Comparison of ENCODE assay signal across 39 cellular contexts in the genomic region with DNA sequence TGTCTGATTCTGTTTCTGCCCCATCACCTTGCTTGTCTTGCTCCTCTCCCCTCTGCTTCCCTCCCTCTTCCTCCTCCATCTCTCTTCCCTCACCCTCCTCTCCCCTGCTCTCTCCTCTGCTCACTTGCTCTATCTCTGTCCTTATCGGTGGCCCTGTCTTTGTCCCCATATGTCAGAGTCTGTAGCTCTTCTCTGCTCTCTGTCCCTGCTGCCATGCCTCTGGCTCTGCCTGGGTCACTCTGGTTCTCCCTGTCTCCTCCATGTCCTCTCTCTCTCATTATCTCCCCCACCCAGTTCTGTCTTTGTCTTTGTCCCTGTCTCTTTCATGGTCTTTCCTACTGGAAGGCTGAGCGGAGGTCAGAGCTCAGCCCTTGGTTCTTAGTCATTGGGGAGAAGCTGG.
"Had no signal": no experiment of that assay in that cellular context is flagged by ENCODE, and none has a peak within 500 bp of the region (broad histone marks: within the 10 kb centered on the region; RNA-seq: fewer than 3 reads in every experiment).

No MANE protein-coding gene starts in this region.

- H3K4me1 Mint-ChIP-seq: activated naive CD4-positive, alpha-beta T cell treated with anti-CD3 and anti-CD28 coated beads, Interleukin-2, amount 10 ng/mL, durations not matched to agents 7 days and 5 days; activated naive CD4-positive, alpha-beta T cell treated with anti-CD3 and anti-CD28 coated beads, Interleukin-2, amount 50 U/mL, for 24 hours; activated naive CD8-positive, alpha-beta T cell treated with anti-CD3 and anti-CD28 coated beads for 36 hours; activated naive CD8-positive, alpha-beta T cell treated with anti-CD3 and anti-CD28 coated beads, Interleukin-2, amount 10 ng/mL, durations not matched to agents 7 days and 5 days; activated naive CD8-positive, alpha-beta T cell treated with anti-CD3 and anti-CD28 coated beads, Interleukin-2, amount 50 U/mL, for 24 hours; activated T-helper 17 cell treated with anti-CD3 and anti-CD28 coated beads, Interleukin-2, amount 50 U/mL, for 72 hours; brain; central memory CD8-positive, alpha-beta T cell had no signal

- H3K9me3 Mint-ChIP-seq: activated naive CD4-positive, alpha-beta T cell treated with anti-CD3 and anti-CD28 coated beads for 36 hours; activated naive CD4-positive, alpha-beta T cell treated with anti-CD3 and anti-CD28 coated beads, Interleukin-2, amount 10 ng/mL, durations not matched to agents 7 days and 5 days; activated naive CD4-positive, alpha-beta T cell treated with anti-CD3 and anti-CD28 coated beads, Interleukin-2, amount 50 U/mL, for 24 hours; activated naive CD4-positive, alpha-beta T cell treated with anti-CD3 and anti-CD28 coated beads, Interleukin-2, amount 50 U/mL, for 72 hours; activated naive CD8-positive, alpha-beta T cell treated with anti-CD3 and anti-CD28 coated beads for 36 hours; activated naive CD8-positive, alpha-beta T cell treated with anti-CD3 and anti-CD28 coated beads, Interleukin-2, amount 10 ng/mL, durations not matched to agents 7 days and 5 days; activated naive CD8-positive, alpha-beta T cell treated with anti-CD3 and anti-CD28 coated beads, Interleukin-2, amount 50 U/mL, for 24 hours; activated T-cell treated with anti-CD3 and anti-CD28 coated beads, Interleukin-2, amount 50 U/mL, for 24 hours; activated T-cell treated with anti-CD3 and anti-CD28 coated beads, Interleukin-2, amount 50 U/mL, for 4 hours; activated T-cell treated with anti-CD3 and anti-CD28 coated beads, Interleukin-2, amount 50 U/mL, for 72 hours; activated T-helper 1 cell treated with anti-CD3 and anti-CD28 coated beads, Interleukin-12 subunit alpha, Interleukin-12 subunit beta, Interleukin-2, Interleukin-4 antibody, amounts not matched to agents 30 ng/mL and 10 ng/mL and 1 ng/mL, durations not matched to agents 14 hours and 24 hours and 36 hours; activated T-helper 17 cell treated with anti-CD3 and anti-CD28 coated beads, Interleukin-2, amount 50 U/mL, for 72 hours; activated T-helper 2 cell treated with anti-CD3 and anti-CD28 coated beads, Interferon-gamma antibody, Interleukin-2, Interleukin-4, amounts not matched to agents 10 μg/mL and 5 μg/mL and 100 μg/mL, durations not matched to agents 14 hours and 24 hours and 36 hours; central memory CD8-positive, alpha-beta T cell had no signal

- H3K27me3 ChIP-seq: adrenal gland, ascending aorta, body of pancreas, brain microvascular endothelial cell, cardiac muscle cell had no signal

- H3K4me3 ChIP-seq: adrenal gland, ascending aorta, body of pancreas, breast epithelium, cardiac muscle cell had no signal

- H3K4me3 Mint-ChIP-seq: activated naive CD4-positive, alpha-beta T cell treated with anti-CD3 and anti-CD28 coated beads for 36 hours; activated naive CD4-positive, alpha-beta T cell treated with anti-CD3 and anti-CD28 coated beads, Interleukin-2, amount 10 ng/mL, durations not matched to agents 7 days and 5 days; activated naive CD4-positive, alpha-beta T cell treated with anti-CD3 and anti-CD28 coated beads, Interleukin-2, amount 50 U/mL, for 24 hours; activated naive CD8-positive, alpha-beta T cell; activated naive CD8-positive, alpha-beta T cell treated with anti-CD3 and anti-CD28 coated beads for 36 hours; activated naive CD8-positive, alpha-beta T cell treated with anti-CD3 and anti-CD28 coated beads, Interleukin-2, amount 10 ng/mL, durations not matched to agents 7 days and 5 days; activated naive CD8-positive, alpha-beta T cell treated with anti-CD3 and anti-CD28 coated beads, Interleukin-2, amount 50 U/mL, for 24 hours; activated T-cell treated with anti-CD3 and anti-CD28 coated beads, Interleukin-2, amount 50 U/mL, for 24 hours; activated T-cell treated with anti-CD3 and anti-CD28 coated beads, Interleukin-2, amount 50 U/mL, for 4 hours; activated T-cell treated with anti-CD3 and anti-CD28 coated beads, Interleukin-2, amount 50 U/mL, for 72 hours; activated T-helper 1 cell treated with anti-CD3 and anti-CD28 coated beads, Interleukin-12 subunit alpha, Interleukin-12 subunit beta, Interleukin-2, Interleukin-4 antibody, amounts not matched to agents 30 ng/mL and 10 ng/mL and 1 ng/mL, durations not matched to agents 14 hours and 24 hours and 36 hours; activated T-helper 17 cell treated with anti-CD3 and anti-CD28 coated beads, Interleukin-2, amount 50 U/mL, for 72 hours; brain; central memory CD8-positive, alpha-beta T cell had no signal

- DNase-seq: activated effector memory CD4-positive, alpha-beta T cell treated with anti-CD3 and anti-CD28 coated beads, Interleukin-2, amount 50 U/mL, for 16 hours; activated effector memory CD4-positive, alpha-beta T cell treated with Interleukin-2 at 50 U/mL for 16 hours; activated gamma-delta T cell; activated gamma-delta T cell treated with Interleukin-2 at 50 U/mL for 16 hours; activated naive CD4-positive, alpha-beta T cell; activated naive CD4-positive, alpha-beta T cell treated with anti-CD3 and anti-CD28 coated beads for 36 hours; activated naive CD4-positive, alpha-beta T cell treated with anti-CD3 and anti-CD28 coated beads, Interleukin-2, amount 10 ng/mL, durations not matched to agents 7 days and 5 days; activated naive CD4-positive, alpha-beta T cell treated with anti-CD3 and anti-CD28 coated beads, Interleukin-2, amount 50 U/mL, for 16 hours; activated naive CD4-positive, alpha-beta T cell treated with Interleukin-2 at 50 U/mL for 16 hours; activated naive CD8-positive, alpha-beta T cell treated with anti-CD3 and anti-CD28 coated beads for 36 hours; activated naive CD8-positive, alpha-beta T cell treated with anti-CD3 and anti-CD28 coated beads, Interleukin-2, amount 10 ng/mL, durations not matched to agents 7 days and 5 days; activated naive CD8-positive, alpha-beta T cell treated with anti-CD3 and anti-CD28 coated beads, Interleukin-2, amount 50 U/mL, for 24 hours; activated T-cell treated with anti-CD3 and anti-CD28 coated beads, Interleukin-2, amount 50 U/mL, for 1 hour; activated T-cell treated with anti-CD3 and anti-CD28 coated beads, Interleukin-2, amount 50 U/mL, for 24 hours; activated T-cell treated with anti-CD3 and anti-CD28 coated beads, Interleukin-2, amount 50 U/mL, for 4 hours; activated T-cell treated with anti-CD3 and anti-CD28 coated beads, Interleukin-2, amount 50 U/mL, for 48 hours; activated T-cell treated with anti-CD3 and anti-CD28 coated beads, Interleukin-2, amount 50 U/mL, for 72 hours; adrenal gland; amniotic stem cell; amygdala; anterior cingulate cortex; aorta; body of pancreas; brain microvascular endothelial cell; caudate nucleus; central memory CD4-positive, alpha-beta T cell; cerebellar nuclear complex had no signal

- H3K36me3 ChIP-seq: adrenal gland, ascending aorta, brain microvascular endothelial cell, breast epithelium, cardiac muscle cell had no signal

- ATAC-seq: activated naive CD4-positive, alpha-beta T cell treated with anti-CD3 and anti-CD28 coated beads, Interleukin-2, amount 50 U/mL, for 72 hours; activated naive CD8-positive, alpha-beta T cell treated with anti-CD3 and anti-CD28 coated beads, Interleukin-2, amount 50 U/mL, for 24 hours; activated T-cell treated with anti-CD3 and anti-CD28 coated beads, Interleukin-2, amount 50 U/mL, for 4 hours; activated T-cell treated with anti-CD3 and anti-CD28 coated beads, Interleukin-2, amount 50 U/mL, for 72 hours; activated T-helper 17 cell treated with anti-CD3 and anti-CD28 coated beads, Interleukin-2, amount 50 U/mL, for 72 hours; body of pancreas had no signal

- FAIRE-seq: astrocyte had no signal

- H3K36me3 Mint-ChIP-seq: activated naive CD4-positive, alpha-beta T cell treated with anti-CD3 and anti-CD28 coated beads, Interleukin-2, amount 10 ng/mL, durations not matched to agents 7 days and 5 days; activated naive CD4-positive, alpha-beta T cell treated with anti-CD3 and anti-CD28 coated beads, Interleukin-2, amount 50 U/mL, for 24 hours; activated naive CD4-positive, alpha-beta T cell treated with anti-CD3 and anti-CD28 coated beads, Interleukin-2, amount 50 U/mL, for 72 hours; activated naive CD8-positive, alpha-beta T cell; activated naive CD8-positive, alpha-beta T cell treated with anti-CD3 and anti-CD28 coated beads for 36 hours; activated naive CD8-positive, alpha-beta T cell treated with anti-CD3 and anti-CD28 coated beads, Interleukin-2, amount 10 ng/mL, durations not matched to agents 7 days and 5 days; brain had no signal

- H3K4me1 ChIP-seq: ascending aorta, body of pancreas, breast epithelium had no signal

- H3K27ac Mint-ChIP-seq: activated naive CD4-positive, alpha-beta T cell treated with anti-CD3 and anti-CD28 coated beads for 36 hours; activated naive CD4-positive, alpha-beta T cell treated with anti-CD3 and anti-CD28 coated beads, Interleukin-2, amount 10 ng/mL, durations not matched to agents 7 days and 5 days; activated naive CD4-positive, alpha-beta T cell treated with anti-CD3 and anti-CD28 coated beads, Interleukin-2, amount 50 U/mL, for 24 hours; activated naive CD4-positive, alpha-beta T cell treated with anti-CD3 and anti-CD28 coated beads, Interleukin-2, amount 50 U/mL, for 72 hours; activated naive CD8-positive, alpha-beta T cell; activated naive CD8-positive, alpha-beta T cell treated with anti-CD3 and anti-CD28 coated beads for 36 hours; activated naive CD8-positive, alpha-beta T cell treated with anti-CD3 and anti-CD28 coated beads, Interleukin-2, amount 10 ng/mL, durations not matched to agents 7 days and 5 days; activated naive CD8-positive, alpha-beta T cell treated with anti-CD3 and anti-CD28 coated beads, Interleukin-2, amount 50 U/mL, for 24 hours; activated T-cell treated with anti-CD3 and anti-CD28 coated beads, Interleukin-2, amount 50 U/mL, for 24 hours; activated T-cell treated with anti-CD3 and anti-CD28 coated beads, Interleukin-2, amount 50 U/mL, for 72 hours; activated T-helper 1 cell treated with anti-CD3 and anti-CD28 coated beads, Interleukin-12 subunit alpha, Interleukin-12 subunit beta, Interleukin-2, Interleukin-4 antibody, amounts not matched to agents 30 ng/mL and 10 ng/mL and 1 ng/mL, durations not matched to agents 14 hours and 24 hours and 36 hours; activated T-helper 17 cell treated with anti-CD3 and anti-CD28 coated beads, Interleukin-2, amount 50 U/mL, for 72 hours; activated T-helper 2 cell treated with anti-CD3 and anti-CD28 coated beads, Interferon-gamma antibody, Interleukin-2, Interleukin-4, amounts not matched to agents 10 μg/mL and 5 μg/mL and 100 μg/mL, durations not matched to agents 14 hours and 24 hours and 36 hours; brain had no signal

- H3K27ac ChIP-seq: adrenal gland, ascending aorta, body of pancreas, brain microvascular endothelial cell, breast epithelium, cardiac muscle cell had no signal

- H3K9me3 ChIP-seq: adrenal gland, ascending aorta, body of pancreas, breast epithelium had no signal
